ENCODE assay signal across 1 cellular context in genomic region chr20:25309395-25310267, GRCh38.
TF ChIP-seq lines count a peak whose summit lies in the region.

No MANE protein-coding gene starts in this region.

TF ChIP-seq in IMR-90, 13 proteins besides CTCF, POLR2A, EP300 and RAD21 (continued from another document):
- TF ChIP-seq ELK1 (IDR thresholded peaks at IDR 0.05; ENCODE audit: borderline replicate concordance, low read depth, low read length) (no peak), MXI1 (IDR thresholded peaks at IDR 0.05; ENCODE audit: borderline replicate concordance, low read depth, low read length) (peak; percentile 40; the same call in 1 of the 2 replicates), RCOR1 (IDR thresholded peaks at IDR 0.05; ENCODE audit: insufficient replicate concordance, low read length) (no peak), CEBPB (IDR thresholded peaks at IDR 0.05; ENCODE audit: low read depth, low read length) (peak; percentile 17; the same call in 1 of the 2 replicates), BHLHE40 (IDR thresholded peaks at IDR 0.05; ENCODE audit: low read depth, low read length) (peak; percentile 53), MAFK (IDR thresholded peaks at IDR 0.05; ENCODE audit: low read depth, low read length) (peak; percentile 21; the same call in 1 of the 2 replicates), FOS (IDR thresholded peaks at IDR 0.05; ENCODE audit: low read depth, low read length) (peak; percentile 36; the same call in 1 of the 2 replicates), CHD1 (IDR thresholded peaks at IDR 0.05; ENCODE audit: low read depth, low read length) (no peak)
